ENCODE assay signal across 25 cellular contexts in genomic region chr16:86879268-86879667, GRCh38.
"Had no signal": no experiment of that assay in that cellular context is flagged by ENCODE, and none has a peak within 500 bp of the region (broad histone marks: within the 10 kb centered on the region; RNA-seq: fewer than 3 reads in every experiment).

No MANE protein-coding gene starts in this region.

- H3K4me3 Mint-ChIP-seq: effector memory CD8-positive, alpha-beta T cell; mesothelial cell of epicardium; natural killer cell treated with Interleukin-12 subunit alpha and Interleukin-12 subunit beta and Interleukin-15 and Interleukin-18, amount 100 ng/mL, for 72 hours; stimulated activated memory B cell treated with anti-CD40 and anti-IgM and Interleukin-4, amounts not matched to agents 10 μg/mL and 1 μg/mL and 100 μg/mL, for 72 hours had no signal

- H3K36me3 ChIP-seq: lower lobe of right lung, ovary, spleen, tibial artery had no signal

- H3K27me3 ChIP-seq: ovary, testis had no signal

- ATAC-seq: effector memory CD8-positive, alpha-beta T cell; left ventricle myocardium superior; lower lobe of right lung; mucosa of descending colon; natural killer cell treated with Interleukin-12 subunit alpha and Interleukin-12 subunit beta and Interleukin-15 and Interleukin-18, amount 100 ng/mL, for 72 hours; stimulated activated memory B cell treated with anti-CD40 and anti-IgM and Interleukin-4, amounts not matched to agents 10 μg/mL and 1 μg/mL and 100 μg/mL, for 72 hours; stimulated activated naive CD8-positive, alpha-beta T cell treated with anti-CD3 and anti-CD28 coated beads, Interleukin-15, Interleukin-2, amounts not matched to agents 100 U/mL and 50 U/mL, for 24 hours had no signal

- H3K4me3 ChIP-seq: lower lobe of right lung, mucosa of descending colon, ovary, skin epidermis, spleen, testis, tibial artery had no signal

- DNase-seq: cortex of kidney; effector memory CD8-positive, alpha-beta T cell; hypothalamus; left ventricle myocardium superior; lower lobe of right lung; mucosa of descending colon; naive B cell; occipital lobe; ovary; retina; spleen; stimulated activated CD4-positive, alpha-beta T cell treated with anti-CD3 and anti-CD28 coated beads, Interleukin-4, amount 100 ng/mL, for 4 hours; stimulated activated naive CD8-positive, alpha-beta T cell treated with anti-CD3 and anti-CD28 coated beads, Interleukin-15, Interleukin-2, amounts not matched to agents 100 U/mL and 50 U/mL, for 24 hours; substantia nigra; testis; tibial artery had no signal

- FAIRE-seq: endometrium, frontal cortex, keratinocyte, urothelium cell line had no signal

- H3K27ac ChIP-seq: lower lobe of right lung, ovary, skin epidermis, spleen, testis, tibial artery had no signal

- H3K9me3 Mint-ChIP-seq: effector memory CD8-positive, alpha-beta T cell; natural killer cell treated with Interleukin-12 subunit alpha and Interleukin-12 subunit beta and Interleukin-15 and Interleukin-18, amount 100 ng/mL, for 72 hours; type B pancreatic cell had no signal

- H3K4me1 ChIP-seq: lower lobe of right lung, spleen had no signal

- H3K27ac Mint-ChIP-seq: effector memory CD8-positive, alpha-beta T cell; mesothelial cell of epicardium; naive B cell; natural killer cell treated with Interleukin-12 subunit alpha and Interleukin-12 subunit beta and Interleukin-15 and Interleukin-18, amount 100 ng/mL, for 72 hours; stimulated activated memory B cell treated with anti-CD40 and anti-IgM and Interleukin-4, amounts not matched to agents 10 μg/mL and 1 μg/mL and 100 μg/mL, for 72 hours; type B pancreatic cell had no signal

- H3K4me1 Mint-ChIP-seq: naive B cell; stimulated activated memory B cell treated with anti-CD40 and anti-IgM and Interleukin-4, amounts not matched to agents 10 μg/mL and 1 μg/mL and 100 μg/mL, for 72 hours had no signal

- H3K9me3 ChIP-seq: lower lobe of right lung, mucosa of descending colon, ovary, spleen, testis, tibial artery had no signal

- H3K36me3 Mint-ChIP-seq: natural killer cell treated with Interleukin-12 subunit alpha and Interleukin-12 subunit beta and Interleukin-15 and Interleukin-18, amount 100 ng/mL, for 72 hours; stimulated activated memory B cell treated with anti-CD40 and anti-IgM and Interleukin-4, amounts not matched to agents 10 μg/mL and 1 μg/mL and 100 μg/mL, for 72 hours; type B pancreatic cell had no signal
